1 cellular context compared by ENCODE assay signal in the genomic region with DNA sequence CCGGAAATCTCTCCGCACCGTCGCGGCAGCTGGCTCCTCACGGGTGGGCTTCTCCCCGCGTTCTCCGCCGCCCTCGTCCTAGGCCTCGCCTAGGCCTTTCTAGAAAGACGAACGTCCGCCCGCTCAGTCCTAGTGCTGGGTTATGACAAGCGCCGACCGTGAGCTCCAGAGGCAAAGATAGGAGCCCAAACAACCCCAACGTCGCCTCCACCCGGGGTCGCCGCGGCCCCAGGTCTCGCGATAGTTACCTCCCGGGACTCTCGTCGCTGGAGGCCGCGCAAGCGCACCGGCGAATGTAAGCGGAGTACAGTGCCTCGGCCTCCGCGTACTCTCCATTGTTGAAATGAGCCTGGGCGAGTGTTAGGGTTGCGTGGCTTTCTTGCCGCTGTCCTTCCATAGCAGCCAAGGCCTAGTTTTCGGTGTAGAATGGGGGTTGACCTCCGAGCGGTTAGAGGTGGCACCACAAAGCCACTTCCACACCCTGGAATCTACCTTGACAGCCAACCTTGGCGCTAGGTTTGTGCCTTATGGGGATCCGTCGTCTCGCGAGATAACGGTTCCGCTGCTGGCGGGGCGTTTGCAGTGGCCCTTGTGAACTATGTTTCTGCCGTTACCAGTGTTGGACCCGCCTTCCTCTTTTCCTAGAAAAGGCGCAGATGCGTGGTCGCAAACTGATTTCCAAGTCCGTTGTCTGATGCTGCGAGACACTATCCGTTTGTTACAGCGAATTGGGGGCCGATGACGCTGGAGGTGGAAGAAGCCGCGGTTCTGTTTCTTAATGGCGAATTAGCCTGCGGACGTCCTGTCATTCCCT.
TF ChIP-seq lines count a peak whose summit lies in the region.

A gene (minus strand): TSS at position 526 of the 814 bp plus-strand sequence. CDS start 129 bp downstream, at position 397.

TF ChIP-seq in WTC11, 78 proteins besides CTCF, POLR2A, EP300 and RAD21 (continued from another document):
- TF ChIP-seq, protein P1, sequence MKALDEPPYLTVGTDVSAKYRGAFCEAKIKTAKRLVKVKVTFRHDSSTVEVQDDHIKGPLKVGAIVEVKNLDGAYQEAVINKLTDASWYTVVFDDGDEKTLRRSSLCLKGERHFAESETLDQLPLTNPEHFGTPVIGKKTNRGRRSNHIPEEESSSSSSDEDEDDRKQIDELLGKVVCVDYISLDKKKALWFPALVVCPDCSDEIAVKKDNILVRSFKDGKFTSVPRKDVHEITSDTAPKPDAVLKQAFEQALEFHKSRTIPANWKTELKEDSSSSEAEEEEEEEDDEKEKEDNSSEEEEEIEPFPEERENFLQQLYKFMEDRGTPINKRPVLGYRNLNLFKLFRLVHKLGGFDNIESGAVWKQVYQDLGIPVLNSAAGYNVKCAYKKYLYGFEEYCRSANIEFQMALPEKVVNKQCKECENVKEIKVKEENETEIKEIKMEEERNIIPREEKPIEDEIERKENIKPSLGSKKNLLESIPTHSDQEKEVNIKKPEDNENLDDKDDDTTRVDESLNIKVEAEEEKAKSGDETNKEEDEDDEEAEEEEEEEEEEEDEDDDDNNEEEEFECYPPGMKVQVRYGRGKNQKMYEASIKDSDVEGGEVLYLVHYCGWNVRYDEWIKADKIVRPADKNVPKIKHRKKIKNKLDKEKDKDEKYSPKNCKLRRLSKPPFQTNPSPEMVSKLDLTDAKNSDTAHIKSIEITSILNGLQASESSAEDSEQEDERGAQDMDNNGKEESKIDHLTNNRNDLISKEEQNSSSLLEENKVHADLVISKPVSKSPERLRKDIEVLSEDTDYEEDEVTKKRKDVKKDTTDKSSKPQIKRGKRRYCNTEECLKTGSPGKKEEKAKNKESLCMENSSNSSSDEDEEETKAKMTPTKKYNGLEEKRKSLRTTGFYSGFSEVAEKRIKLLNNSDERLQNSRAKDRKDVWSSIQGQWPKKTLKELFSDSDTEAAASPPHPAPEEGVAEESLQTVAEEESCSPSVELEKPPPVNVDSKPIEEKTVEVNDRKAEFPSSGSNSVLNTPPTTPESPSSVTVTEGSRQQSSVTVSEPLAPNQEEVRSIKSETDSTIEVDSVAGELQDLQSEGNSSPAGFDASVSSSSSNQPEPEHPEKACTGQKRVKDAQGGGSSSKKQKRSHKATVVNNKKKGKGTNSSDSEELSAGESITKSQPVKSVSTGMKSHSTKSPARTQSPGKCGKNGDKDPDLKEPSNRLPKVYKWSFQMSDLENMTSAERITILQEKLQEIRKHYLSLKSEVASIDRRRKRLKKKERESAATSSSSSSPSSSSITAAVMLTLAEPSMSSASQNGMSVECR (CRISPR knock-in tag; IDR thresholded peaks at IDR 0.05; ENCODE audit: borderline replicate concordance), result peak; percentile 73; the same call in 1 of the 2 replicates
